Comparison of ENCODE assay signal across 9 cellular contexts in genomic region chr3:45915518-45916231, GRCh38. TPM values are rescaled to one million over a fixed set of nuclear protein-coding genes. Genes with fewer than 3 reads are reported as not detected.
A peak's percentile ranks its signal among the peaks of the same experiment; 100 is the strongest.
DNase-seq lines count a peak whose midpoint lies in the region; ATAC-seq and TF ChIP-seq lines count a peak whose summit lies in the region.
"Had no signal": no experiment of that assay in that cellular context is flagged by ENCODE, and none has a peak within 500 bp of the region (broad histone marks: within the 10 kb centered on the region; RNA-seq: fewer than 3 reads in every experiment).

No MANE protein-coding gene starts in this region.

- H3K4me3 Mint-ChIP-seq in endodermal cell = no peak overlapping the region

- H3K27ac ChIP-seq in endodermal cell (ENCODE audit: low read depth, low read length) = no peak overlapping the region

- no peak for TF ChIP-seq CTCF in endodermal cell (conservative IDR thresholded peaks at IDR 0.05)

- H3K9ac ChIP-seq in endodermal cell (ENCODE audit: extremely low read depth, low read length, poor library complexity, severe bottlenecking) = no peak overlapping the region

- no peak overlapping the region for H3K4me3 ChIP-seq in endodermal cell (ENCODE audit: low read length)

- no peak overlapping the region for H3K27ac Mint-ChIP-seq in endodermal cell

- no peaks in the 10 kb centered on the region for H3K36me3 ChIP-seq in endodermal cell (ENCODE audit: control insufficient read depth, insufficient read depth, low read length)

- 43 to 51% methylated on average over 3 to 13 of the region's 13 CpGs for WGBS in endodermal cell (ENCODE audit: insufficient coverage in 1 of 2, insufficient read length in 1 of 2), 2 experiments

- peaks cover 11% of the 10 kb centered on the region for H3K36me3 Mint-ChIP-seq in endodermal cell (ENCODE audit: low read depth)

- peaks cover 3% of the 10 kb centered on the region for H3K27me3 Mint-ChIP-seq in endodermal cell (ENCODE audit: insufficient read depth)

- H3K9me3 ChIP-seq in endodermal cell (ENCODE audit: control insufficient read depth, low read length) = no peaks in the 10 kb centered on the region

- no peaks in the 10 kb centered on the region for H3K4me1 Mint-ChIP-seq in endodermal cell

- H3K9me3 Mint-ChIP-seq in endodermal cell = no peaks in the 10 kb centered on the region

- DNase-seq in COLO829 (ENCODE audit: low spot score) (peak; percentile 84), HK-2 (ENCODE audit: unreplicated experiment) (peak; percentile 64), endodermal cell (peak; percentile 58), amniotic stem cell (lab: John Stamatoyannopoulos, UW) (no peak), NCI-H1092 (lab: John Stamatoyannopoulos, UW) (no peak)
- peak; percentile 83 to 87 for DNase-seq in activated CD4-positive, alpha-beta T cell treated with anti-CD3 and anti-CD28 coated beads, Interleukin-2, amount 50 U/mL, for 48 hours
- DNase-seq in stimulated activated CD4-positive, alpha-beta T cell treated with anti-CD3 and anti-CD28 coated beads, Interleukin-12 subunit alpha, Interleukin-12 subunit beta, amount 100 ng/mL, for 48 hours (ENCODE audit: low read depth in 2 of 3, low spot score in 1 of 3) = peak; percentile 65 to 74 (median 73)

- H3K27me3 ChIP-seq in endodermal cell (ENCODE audit: control insufficient read depth, insufficient read depth, low read length, poor library complexity, severe bottlenecking) = peaks cover 17% of the 10 kb centered on the region

- ATAC-seq in GM21423 (IDR thresholded peaks at IDR 0.05; ENCODE audit: unreplicated experiment) = peak; percentile 83

- no peaks in the 10 kb centered on the region for H3K4me1 ChIP-seq in endodermal cell (ENCODE audit: control insufficient read depth, insufficient read depth, low read length)

RNA-seq across cellular contexts. Expression of gene CXCR6, which starts 27.6 kb away (rescaled TPM):
- not detected for total RNA-seq in endodermal cell
- not detected for polyA plus RNA-seq in endodermal cell (2013, experiment 1 of 2)
- not detected for polyA plus RNA-seq in endodermal cell (2013, experiment 2 of 2)
- total RNA-seq: skeletal muscle tissue had no signal

RNA-seq across cellular contexts. Expression of gene CCR9, which starts 29.3 kb away (rescaled TPM):
- total RNA-seq in endodermal cell = not detected
- not detected for polyA plus RNA-seq in endodermal cell (2013, experiment 1 of 2)
- polyA plus RNA-seq in endodermal cell (2013, experiment 2 of 2) = not detected

Comparison
In these comparisons a context has a peak if more than half of its experiments do, and no peak if none do; other contexts are left out.
1. DNase-seq: peak in COLO829 (single experiment), HK-2 (single experiment), activated CD4-positive, alpha-beta T cell treated with anti-CD3 and anti-CD28 coated beads, Interleukin-2, amount 50 U/mL, for 48 hours (2 of 2), endodermal cell (single experiment) and stimulated activated CD4-positive, alpha-beta T cell treated with anti-CD3 and anti-CD28 coated beads, Interleukin-12 subunit alpha, Interleukin-12 subunit beta, amount 100 ng/mL, for 48 hours (3 of 3); none in amniotic stem cell (single experiment) and NCI-H1092 (single experiment).